In the genomic region with DNA sequence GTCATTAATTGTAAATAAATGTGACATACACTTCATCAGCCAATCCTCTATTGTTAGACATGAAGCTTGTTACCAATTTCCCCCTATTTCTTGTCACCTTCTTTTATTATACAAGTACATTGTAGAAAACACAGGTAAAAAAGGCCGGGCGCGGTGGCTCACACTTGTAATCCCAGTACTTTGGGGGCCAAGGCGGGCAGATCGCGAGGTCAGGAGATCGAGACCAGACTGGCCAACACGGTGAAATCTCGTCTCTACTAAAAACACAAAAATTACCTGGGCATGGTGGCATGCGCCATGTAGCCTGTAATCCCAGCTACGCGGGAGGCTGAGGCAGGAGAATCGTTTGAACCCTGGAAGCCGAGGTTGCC, we compare ENCODE assay signal across 11 cellular contexts. TPM values are rescaled to one million over a fixed set of nuclear protein-coding genes. Genes with fewer than 3 reads are reported as not detected.
DNase-seq lines count a peak whose midpoint lies in the region; ATAC-seq, FAIRE-seq and TF ChIP-seq lines count a peak whose summit lies in the region.
"Had no signal": no experiment of that assay in that cellular context is flagged by ENCODE, and none has a peak within 500 bp of the region (broad histone marks: within the 10 kb centered on the region; RNA-seq: fewer than 3 reads in every experiment).

No MANE protein-coding gene starts in this region.

- CTCF ChIA-PET in H1 (lab: Charles Lee; ENCODE audit: partially characterized antibody), result interaction anchor here (0.9 to 2.8 kb wide), 16 partner anchors 10 to 204 kb away, joined by 3 to 12 read pairs (median 4); no protein-coding TSS in a partner anchor

- peak overlapping the region in 1 of 2 donors; percentile 90 for H3K27ac Mint-ChIP-seq in stimulated activated naive CD8-positive, alpha-beta T cell treated with anti-CD3 and anti-CD28 coated beads, Interleukin-15, amount 100 ng/mL, for 72 hours
- H3K27ac Mint-ChIP-seq: mesothelial cell of epicardium had no signal

- peaks cover 61% of the 10 kb centered on the region for H3K4me1 Mint-ChIP-seq in stimulated activated naive CD8-positive, alpha-beta T cell treated with anti-CD3 and anti-CD28 coated beads, Interleukin-15, amount 100 ng/mL, for 72 hours
- H3K4me1 Mint-ChIP-seq: mesothelial cell of epicardium had no signal

- no peak overlapping the region for H3K4me3 ChIP-seq in OCI-LY3 (ENCODE audit: low read length)
- no peak overlapping the region for H3K4me3 ChIP-seq in H1 (ENCODE audit: extremely low read depth in 1 of 4, insufficient read depth in 2 of 4, low read depth in 3 of 4, low read length in 4 of 4)

- H3K79me1 ChIP-seq in H1 (ENCODE audit: low read depth, low read length), result no peaks in the 10 kb centered on the region

- H3K27ac ChIP-seq in OCI-LY3 (ENCODE audit: low read length) (no peak overlapping the region), H1 (ENCODE audit: low read depth, low read length) (no peak overlapping the region)

- no peak overlapping the region for H2BK20ac ChIP-seq in H1 (ENCODE audit: low read length)

- peak overlapping the region; percentile 75; the same call in 1 of the 2 replicates for H4K8ac ChIP-seq in H1 (ENCODE audit: extremely low read depth, insufficient read depth, low read length)

- peaks cover 13% of the 10 kb centered on the region for H3K4me1 ChIP-seq in OCI-LY3 (ENCODE audit: low read length)
- peaks cover 0 to 6% (median 4%) of the 10 kb centered on the region in 4 experiments; a peak in 5 of 7 replicates for H3K4me1 ChIP-seq in H1 (replicated peaks in 1 of 4; ENCODE audit: control insufficient read depth in 3 of 4, insufficient read depth in 4 of 4, low read length in 3 of 4)

- POLR2A ChIA-PET in H1 (lab: Charles Lee; ENCODE audit: partially characterized antibody), result interaction anchor here (1.7 kb wide), 1 partner anchor 184 kb away, joined by 3 read pairs; no protein-coding TSS in a partner anchor

- H3K4me3 Mint-ChIP-seq in stimulated activated naive CD8-positive, alpha-beta T cell treated with anti-CD3 and anti-CD28 coated beads, Interleukin-15, amount 100 ng/mL, for 72 hours, result peak overlapping the region; percentile 27 to 68

- H3K9me3 Mint-ChIP-seq in stimulated activated naive CD8-positive, alpha-beta T cell treated with anti-CD3 and anti-CD28 coated beads, Interleukin-15, amount 100 ng/mL, for 72 hours, result peaks cover 0 to 4% of the 10 kb centered on the region in 2 donors

- H3K9me3 ChIP-seq in OCI-LY3 (ENCODE audit: insufficient read depth, low read length) (no peaks in the 10 kb centered on the region), H1 (ENCODE audit: insufficient read depth in 2 of 2, low read depth in 1 of 2, low read length in 1 of 2) (no peaks in the 10 kb centered on the region)
- H3K9me3 ChIP-seq: esophagus squamous epithelium, heart right ventricle had no signal

- no peak overlapping the region for H2BK15ac ChIP-seq in H1 (ENCODE audit: low read length)

- DNase-seq in activated effector memory CD4-positive, alpha-beta T cell treated with anti-CD3 and anti-CD28 coated beads, Interleukin-2, amount 50 U/mL, for 16 hours, result peak; percentile 9
- no peak for DNase-seq in activated effector memory CD4-positive, alpha-beta T cell treated with Interleukin-2 at 50 U/mL for 16 hours
- no peak for DNase-seq in H1 (ENCODE audit: low read depth in 1 of 2, low spot score in 2 of 2)
- DNase-seq in stimulated activated naive CD8-positive, alpha-beta T cell treated with anti-CD3 and anti-CD28 coated beads, Interleukin-15, amount 100 ng/mL, for 72 hours, result no peak
- no peak for DNase-seq in HuH-7.5 (ENCODE audit: low spot score)
- DNase-seq in superior temporal gyrus (ENCODE audit: extremely low spot score), result no peak
- DNase-seq in NCI-H1048 (lab: John Stamatoyannopoulos, UW), result no peak
- DNase-seq: esophagus squamous epithelium had no signal

- H2BK12ac ChIP-seq in H1 (ENCODE audit: low read depth, low read length), result no peak overlapping the region

- no peaks in the 10 kb centered on the region for H4K20me1 ChIP-seq in OCI-LY3 (ENCODE audit: insufficient read depth, low read length)
- H4K20me1 ChIP-seq in H1 (replicated peaks in 1 of 2; ENCODE audit: control insufficient read depth in 1 of 2, insufficient read depth in 2 of 2, low read length in 2 of 2), result peaks cover 0 to 3% of the 10 kb centered on the region in 2 experiments

- no peak overlapping the region for H3K14ac ChIP-seq in H1 (ENCODE audit: insufficient read length)

- no peaks in the 10 kb centered on the region for H3K36me3 ChIP-seq in OCI-LY3 (replicated peaks; ENCODE audit: low read depth, low read length)
- no peaks in the 10 kb centered on the region for H3K36me3 ChIP-seq in H1 (ENCODE audit: control insufficient read depth in 2 of 4, insufficient read depth in 4 of 4, low read length in 3 of 4)
- H3K36me3 ChIP-seq: esophagus squamous epithelium, heart right ventricle had no signal

- H4K5ac ChIP-seq in H1 (ENCODE audit: insufficient read length, low read depth, low read length), result no peak overlapping the region

- H3K27me3 ChIP-seq in OCI-LY3 (ENCODE audit: low read depth, low read length), result no peaks in the 10 kb centered on the region
- no peaks in the 10 kb centered on the region; a peak in 2 of 7 replicates for H3K27me3 ChIP-seq in H1 (replicated peaks in 1 of 4; ENCODE audit: control insufficient read depth in 3 of 4, extremely low read depth in 1 of 4, insufficient read depth in 3 of 4, low read length in 3 of 4)
- H3K27me3 ChIP-seq: heart right ventricle had no signal

- no peak overlapping the region for H2AK5ac ChIP-seq in H1 (ENCODE audit: low read depth, low read length)

- no peak overlapping the region for H3K4ac ChIP-seq in H1 (replicated peaks; ENCODE audit: insufficient read length, low read depth, low read length)

- H2BK120ac ChIP-seq in H1 (replicated peaks; ENCODE audit: low read depth, low read length), result no peak overlapping the region

- H4K91ac ChIP-seq in H1 (replicated peaks; ENCODE audit: insufficient read length, low read length), result no peak overlapping the region

- 96% methylated on average over 14 of the region's 14 CpGs; no CpG with 5 or more reads in 1 of the 2 experiments for whole genome bisulfite sequencing in H1 (ENCODE audit: extremely low coverage in 1 of 2, insufficient coverage in 1 of 2, insufficient read length in 1 of 2, insufficient replicate concordance in 2 of 2, low coverage in 1 of 2, low lambda C conversion rate in 2 of 2, missing lambda C conversion rate in 1 of 2), 2 experiments

- H3K4me2 ChIP-seq in OCI-LY3 (ENCODE audit: low read length) (no peak overlapping the region), H1 (ENCODE audit: insufficient read depth in 1 of 2, low read depth in 2 of 2, low read length in 2 of 2) (no peak overlapping the region)

- H2AFZ ChIP-seq in OCI-LY3 (ENCODE audit: low read depth, low read length) (0 out of 2 replicates have a peak overlapping the region, but pooled peaks have one; percentile 54), H1 (ENCODE audit: low read length) (0 out of 2 replicates have a peak overlapping the region, but pooled peaks have one; percentile 81)

- no peaks in the 10 kb centered on the region for H3K23me2 ChIP-seq in H1 (ENCODE audit: low read depth, low read length)

- H3K23ac ChIP-seq in H1 (ENCODE audit: insufficient read length), result no peak overlapping the region

- no peak for TF ChIP-seq EP300 in H1 (IDR thresholded peaks at IDR 0.05; ENCODE audit: borderline replicate concordance in 1 of 2, low read depth in 2 of 2, low read length in 2 of 2)

- H3K56ac ChIP-seq in H1 (replicated peaks; ENCODE audit: insufficient read length, low read depth, low read length), result no peak overlapping the region

- TF ChIP-seq RAD21 in H1 (IDR thresholded peaks at IDR 0.05 in 1 of 2, conservative IDR thresholded peaks at IDR 0.05 in 1 of 2; ENCODE audit: low read depth in 2 of 2, low read length in 2 of 2), result no peak

- ATAC-seq in stimulated activated naive CD8-positive, alpha-beta T cell treated with anti-CD3 and anti-CD28 coated beads, Interleukin-15, amount 100 ng/mL, for 72 hours, result no peak

- H3K9ac ChIP-seq in OCI-LY3 (ENCODE audit: low read length) (no peak overlapping the region), H1 (replicated peaks in 1 of 4; ENCODE audit: extremely low read depth in 1 of 4, low read depth in 3 of 4, low read length in 3 of 4) (no peak overlapping the region)

- peaks cover 10% of the 10 kb centered on the region for H3K27me3 Mint-ChIP-seq in stimulated activated naive CD8-positive, alpha-beta T cell treated with anti-CD3 and anti-CD28 coated beads, Interleukin-15, amount 100 ng/mL, for 72 hours

- FAIRE-seq in H1 (lab: Jason Lieb, UNC), result no peak

- no peak overlapping the region for H3K18ac ChIP-seq in H1 (ENCODE audit: extremely low read depth, low read length)

- TF ChIP-seq POLR2A in H1 (IDR thresholded peaks at IDR 0.05; ENCODE audit: control extremely low read depth in 1 of 2, low read depth in 2 of 2, low read length in 2 of 2), result no peak

- TF ChIP-seq CTCF in OCI-LY3 (IDR thresholded peaks at IDR 0.05; ENCODE audit: low read depth, low read length), result no peak
- TF ChIP-seq CTCF in H1 (IDR thresholded peaks at IDR 0.05; ENCODE audit: control extremely low read depth in 1 of 3, insufficient read depth in 1 of 3, low read depth in 1 of 3, low read length in 3 of 3), result no peak

- H2BK5ac ChIP-seq in H1 (ENCODE audit: low read depth, low read length), result no peak overlapping the region

- H3K79me2 ChIP-seq in OCI-LY3 (ENCODE audit: low read length) (no peaks in the 10 kb centered on the region), H1 (ENCODE audit: control insufficient read depth in 1 of 2, insufficient read depth in 2 of 2, low read length in 2 of 2) (no peaks in the 10 kb centered on the region)

TF ChIP-seq in H1, 55 proteins besides CTCF, POLR2A, EP300 and RAD21 (continues in another document):
- no peak for TF ChIP-seq SP2 (IDR thresholded peaks at IDR 0.05; ENCODE audit: low read length)
- no peak for TF ChIP-seq CBX8 (IDR thresholded peaks at IDR 0.05; ENCODE audit: borderline replicate concordance, low read depth, low read length)

RNA-seq across cellular contexts. Expression of a gene that starts 42.7 kb away (rescaled TPM):
- 59.8 and 61.9 TPM in 2 replicates for total RNA-seq in H1 (2021; fragmentation: NEBNext Ultra II Directional; extraction: Animal tissue kit (Norgen Biotek cat#: 25700))
- polyA plus RNA-seq in H1 (2011; rRNA removed), result 43.3 and 48.4 TPM in 2 replicates
- polyA plus RNA-seq in H1 (2011; cell fraction: cytosol; rRNA removed), result 53.0 TPM
- 14.5 TPM for polyA plus RNA-seq in H1 (2011; cell fraction: nucleus; rRNA removed)
- 49.4 to 67.6 TPM (median 53.8 TPM) in 4 replicates for polyA plus RNA-seq in H1 (2012, experiment 1 of 2)
- 27.7 TPM for polyA plus RNA-seq in H1 (2012, experiment 2 of 2)
- polyA plus RNA-seq in H1 (2013, experiment 1 of 2), result 37.6 TPM
- polyA plus RNA-seq in H1 (2013, experiment 2 of 2), result 39.2 TPM
- 15.2 and 25.1 TPM in 2 replicates for polyA minus RNA-seq in H1 (2011; rRNA and poly(A)+ RNA removed)
- 26.3 TPM for polyA minus RNA-seq in H1 (2011; cell fraction: cytosol; rRNA and poly(A)+ RNA removed)
- 26.5 TPM for polyA minus RNA-seq in H1 (2011; cell fraction: nucleus; rRNA and poly(A)+ RNA removed)
